ENCODE assay signal across 8 cellular contexts in the genomic region with DNA sequence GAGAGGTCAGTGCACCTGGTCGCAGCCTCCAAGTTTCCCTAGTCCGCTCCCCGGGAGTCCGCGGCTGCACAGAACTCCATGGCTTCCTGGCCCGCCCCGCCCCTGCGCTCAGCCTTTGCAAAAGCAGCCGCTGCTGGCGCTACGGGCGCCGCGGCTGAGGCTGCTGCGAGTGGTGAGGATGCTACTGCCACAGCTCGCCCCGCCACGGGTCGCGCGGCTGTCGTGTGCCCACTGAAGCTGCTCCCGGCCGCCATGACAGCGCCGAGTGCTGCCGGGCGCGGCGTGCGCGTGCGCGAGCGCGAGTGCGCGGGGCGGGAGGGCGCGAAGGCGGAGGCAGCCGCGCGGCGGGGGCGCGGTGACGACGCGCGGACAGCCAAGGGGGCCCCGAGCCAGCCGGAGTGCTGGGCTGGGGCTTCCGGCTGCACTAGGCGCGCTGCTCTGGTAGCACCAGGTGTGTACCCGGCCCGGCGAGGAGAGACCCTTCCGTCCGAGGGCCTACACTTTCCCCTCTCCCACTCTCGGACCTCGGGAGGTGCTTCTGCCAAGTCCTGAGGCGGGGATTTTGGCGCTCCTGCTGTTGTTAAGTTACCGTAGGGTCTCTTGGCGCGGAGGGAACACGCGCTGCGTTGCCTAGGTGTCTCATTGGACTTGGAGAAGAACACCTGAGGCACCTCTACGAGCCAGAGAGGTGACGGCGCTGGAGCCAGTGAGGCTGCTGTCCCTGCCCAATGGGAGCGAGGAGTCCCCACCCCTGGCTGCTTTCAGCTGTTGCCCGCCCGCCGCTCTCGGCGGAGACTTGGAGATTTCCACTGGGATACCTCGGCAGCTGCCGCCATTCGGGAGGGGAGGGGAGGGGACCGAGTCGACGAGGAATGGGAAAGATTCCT. TPM values are rescaled to one million over a fixed set of nuclear protein-coding genes. Genes with fewer than 3 reads are reported as not detected.
A peak's percentile ranks its signal among the peaks of the same experiment; 100 is the strongest.
DNase-seq lines count a peak whose midpoint lies in the region; ATAC-seq and TF ChIP-seq lines count a peak whose summit lies in the region.

No MANE protein-coding gene starts in this region.

- H3K27ac Mint-ChIP-seq in activated naive CD4-positive, alpha-beta T cell treated with anti-CD3 and anti-CD28 coated beads for 36 hours: peak overlapping the region; percentile 99

- peak overlapping the region; percentile 95 for H3K4me2 ChIP-seq in MM.1S (ENCODE audit: low read depth, low read length)

- peak overlapping the region; percentile 99 for H3K9ac ChIP-seq in MM.1S (ENCODE audit: low read length)

- no peaks in the 10 kb centered on the region for H3K9me2 ChIP-seq in MM.1S (replicated peaks; ENCODE audit: insufficient read depth, low read length)

- H3K4me3 ChIP-seq in MM.1S (ENCODE audit: low read length) (peak overlapping the region; percentile 84), testis (peak overlapping the region; percentile 98 to 99)

- peaks cover 23% of the 10 kb centered on the region for H3K4me1 Mint-ChIP-seq in activated naive CD4-positive, alpha-beta T cell treated with anti-CD3 and anti-CD28 coated beads for 36 hours (ENCODE audit: low read depth)

- H3K36me3 Mint-ChIP-seq in activated naive CD4-positive, alpha-beta T cell treated with anti-CD3 and anti-CD28 coated beads for 36 hours (ENCODE audit: low read depth): peaks cover 17% of the 10 kb centered on the region

- peaks cover 40% of the 10 kb centered on the region for H3K79me2 ChIP-seq in MM.1S (ENCODE audit: low read length)

- no peaks in the 10 kb centered on the region for H3K36me3 ChIP-seq in MM.1S (replicated peaks; ENCODE audit: insufficient read depth, low read length)
- no peaks in the 10 kb centered on the region for H3K36me3 ChIP-seq in testis (ENCODE audit: low read depth, missing control alignments)

- no peaks in the 10 kb centered on the region for H3K27me3 ChIP-seq in MM.1S (replicated peaks; ENCODE audit: insufficient read depth, low read length)
- no peaks in the 10 kb centered on the region for H3K27me3 ChIP-seq in testis

- H3K9me3 Mint-ChIP-seq in activated naive CD4-positive, alpha-beta T cell treated with anti-CD3 and anti-CD28 coated beads for 36 hours: no peaks in the 10 kb centered on the region

- peaks cover 9% of the 10 kb centered on the region for H3F3A ChIP-seq in MM.1S (ENCODE audit: insufficient read depth, low read length)

- peak overlapping the region; percentile 86 for H2AFZ ChIP-seq in MM.1S (ENCODE audit: low read length)

- intact Hi-C loops in activated naive CD4-positive, alpha-beta T cell treated with anti-CD3 and anti-CD28 coated beads for 36 hours (cut with micrococcal nuclease): loop anchor here (1.0 to 5.0 kb wide), 5 partner anchors 15 to 746 kb away; a partner anchor contains a TSS
- intact Hi-C loops in testis (cut with DNase I; ENCODE audit: low total_unique reads): no loop called here

- H3K9me3 ChIP-seq in MM.1S (replicated peaks; ENCODE audit: insufficient read depth, low read length): no peaks in the 10 kb centered on the region
- no peaks in the 10 kb centered on the region for H3K9me3 ChIP-seq in testis

- no peak for TF ChIP-seq POLR2A in testis (IDR thresholded peaks at IDR 0.05)

- CTCF ChIA-PET in activated naive CD4-positive, alpha-beta T cell treated with anti-CD3 and anti-CD28 coated beads for 36 hours (lab: Charles Lee): interaction anchor here (1.6 kb wide), 1 partner anchor 13 kb away, joined by 8 read pairs; no protein-coding TSS in a partner anchor

- 0 out of 2 replicates have a peak, but pooled peaks cover 7% of the 10 kb centered on the region for H3K4me1 ChIP-seq in MM.1S (ENCODE audit: low read length)
- peaks cover 5% of the 10 kb centered on the region for H3K4me1 ChIP-seq in testis

- no peaks in the 10 kb centered on the region for H3K27me3 Mint-ChIP-seq in activated naive CD4-positive, alpha-beta T cell treated with anti-CD3 and anti-CD28 coated beads for 36 hours (ENCODE audit: low read depth)

- peak overlapping the region; percentile 100 for H3K4me3 Mint-ChIP-seq in activated naive CD4-positive, alpha-beta T cell treated with anti-CD3 and anti-CD28 coated beads for 36 hours

- H3K27ac ChIP-seq in MM.1S (ENCODE audit: low read length) (peak overlapping the region; percentile 99), testis (peak overlapping the region; percentile 91 to 95)

- WGBS in testis, 2 donors: 1% methylated on average over 31 to 53 of the region's 87 CpGs

- H4K20me1 ChIP-seq in MM.1S (ENCODE audit: insufficient read depth, low read length): 0 out of 2 replicates have a peak, but pooled peaks cover 3% of the 10 kb centered on the region

- TF ChIP-seq CTCF in MM.1S (IDR thresholded peaks at IDR 0.05; ENCODE audit: low read length): no peak
- no peak for TF ChIP-seq CTCF in omental fat pad (IDR thresholded peaks at IDR 0.05)
- TF ChIP-seq CTCF in testis (IDR thresholded peaks at IDR 0.05): no peak

- DNase-seq in GM03348 (ENCODE audit: low spot score) (peak; percentile 96), HCEC 1CT (peak; percentile 44), MM.1S (peak; percentile 85), SHP77 treated with DMSO at 0.1 percent for 48 hours (lab: John Stamatoyannopoulos, UW) (peak; percentile 40), glomerular visceral epithelial cell (ENCODE audit: extremely low spot score) (peak; percentile 86), omental fat pad (ENCODE audit: low spot score) (peak; percentile 26), testis (peak; percentile 81)
- peak; percentile 71 for DNase-seq in activated naive CD4-positive, alpha-beta T cell treated with anti-CD3 and anti-CD28 coated beads for 36 hours

- ATAC-seq in omental fat pad (ENCODE audit: low FRiP score): peak; percentile 95

RNA-seq across cellular contexts. Expression of a gene that starts 0.6 kb away (rescaled TPM):
- 10 to 100 TPM; 53.7 to 54.6 TPM for total RNA-seq in activated naive CD4-positive, alpha-beta T cell treated with anti-CD3 and anti-CD28 coated beads for 36 hours
- 10 to 100 TPM; 28.0 to 51.5 (median 30.9) TPM for total RNA-seq in omental fat pad
- total RNA-seq in testis: 10 to 100 TPM; 60.8 to 61.1 TPM
- polyA plus RNA-seq in testis (ENCODE audit: insufficient read depth, low read depth, low replicate concordance): 24.6 TPM

Comparison
In these comparisons a context has a peak if more than half of its experiments do, and no peak if none do; other contexts are left out.
1. Peak in every context shown above with its lines: DNase-seq, ATAC-seq, H3K4me3 ChIP-seq and H3K27ac ChIP-seq.
2. DNase-seq: peak in every context shown above with its lines; median percentile 96 in GM03348; 86 in glomerular visceral epithelial cell; 85 in MM.1S; 81 in testis; 71 in activated naive CD4-positive, alpha-beta T cell treated with anti-CD3 and anti-CD28 coated beads for 36 hours; 44 in HCEC 1CT; 40 in SHP77 treated with DMSO at 0.1 percent for 48 hours; 26 in omental fat pad.